Comparison of ENCODE assay signal across 9 cellular contexts in the genomic region with DNA sequence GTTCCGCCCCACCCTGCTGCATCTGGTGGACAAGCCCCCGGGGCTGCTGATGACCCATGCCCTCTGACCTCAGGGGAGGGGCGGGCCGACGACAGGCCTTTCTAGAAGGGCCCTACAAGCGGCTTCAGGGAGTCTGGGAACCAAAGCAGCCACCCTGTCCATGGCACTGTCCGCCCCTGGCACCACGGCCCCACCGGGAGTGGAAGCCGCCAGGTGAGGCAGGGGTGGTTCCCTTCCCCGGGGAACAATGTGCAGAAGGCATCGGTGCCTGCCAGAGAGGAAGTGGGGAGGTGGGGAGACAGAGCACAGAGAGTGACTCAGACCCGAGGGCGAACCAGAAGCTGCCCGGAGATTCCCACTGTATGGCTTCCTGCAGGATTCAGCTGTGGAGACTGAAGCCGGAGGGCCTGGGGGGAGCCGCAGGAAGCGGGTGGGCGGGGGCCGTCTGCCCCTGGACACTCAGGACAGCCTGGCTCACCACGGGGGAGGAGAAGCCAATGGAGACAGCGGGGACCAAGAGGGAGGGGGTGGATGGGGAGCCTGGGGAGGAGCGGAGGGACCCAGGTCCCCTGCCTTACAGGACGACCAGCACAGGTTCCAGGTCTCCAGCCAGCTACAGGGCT.
A peak's percentile ranks its signal among the peaks of the same experiment; 100 is the strongest.
DNase-seq lines count a peak whose midpoint lies in the region; ATAC-seq, FAIRE-seq and TF ChIP-seq lines count a peak whose summit lies in the region.
"Had no signal": no experiment of that assay in that cellular context is flagged by ENCODE, and none has a peak within 500 bp of the region (broad histone marks: within the 10 kb centered on the region; RNA-seq: fewer than 3 reads in every experiment).

No MANE protein-coding gene starts in this region.

- FAIRE-seq in kidney (lab: Jason Lieb, UNC) (no peak), urothelium cell line (lab: Jason Lieb, UNC) (no peak)

- TF ChIP-seq CTCF in kidney (IDR thresholded peaks at IDR 0.05; ENCODE audit: borderline replicate concordance, extremely low read depth, insufficient read depth): no peak

- peaks cover 3% of the 10 kb centered on the region; the same call in 1 of the 2 replicates for H3K27me3 ChIP-seq in HAP-1 (ENCODE audit: low read depth)

- H3K9me3 ChIP-seq in kidney (ENCODE audit: control insufficient read depth in 1 of 2, low read length in 2 of 2): no peaks in the 10 kb centered on the region
- no peaks in the 10 kb centered on the region for H3K9me3 ChIP-seq in HAP-1
- H3K9me3 ChIP-seq: psoas muscle had no signal

- no peak overlapping the region for H3K27ac ChIP-seq in kidney (ENCODE audit: low read depth in 2 of 2, low read length in 2 of 2)
- H3K27ac ChIP-seq: psoas muscle had no signal

- H3K4me3 ChIP-seq in kidney (ENCODE audit: low read length in 2 of 2) (no peak overlapping the region), HAP-1 (no peak overlapping the region)

- in situ Hi-C loops in HAP-1 (cut with MboI; ENCODE audit: low sequenced_read_pairs): loop anchor here (5.0 to 25.0 kb wide), 3 partner anchors 472 to 769 kb away; a partner anchor contains a TSS

- peaks cover 0 to 8% of the 10 kb centered on the region in 2 donors for H3K4me1 ChIP-seq in kidney (ENCODE audit: control insufficient read depth in 1 of 2, insufficient read depth in 1 of 2, low read depth in 1 of 2, low read length in 2 of 2)
- no peaks in the 10 kb centered on the region; the same call in 1 of the 2 replicates for H3K4me1 ChIP-seq in HAP-1

- no peak overlapping the region for H3K9ac ChIP-seq in kidney (ENCODE audit: low read length in 2 of 2)

- DNase-seq in left cardiac atrium (peak; percentile 22), left ventricle myocardium superior (no peak), amniotic stem cell (lab: John Stamatoyannopoulos, UW) (peak; percentile 7), kidney (peak; percentile 67), urothelium cell line (ENCODE audit: low spot score) (peak; percentile 82), SKM-1 (lab: John Stamatoyannopoulos, UW; ENCODE audit: unreplicated experiment) (no peak), HAP-1 (ENCODE audit: low spot score in 2 of 2) (no peak)

- intact Hi-C loops in left cardiac atrium (cut with DNase I) (loop anchor here (10.0 kb wide), 4 partner anchors 442 to 932 kb away; a partner anchor contains a TSS), left ventricle myocardium superior (cut with micrococcal nuclease) (no loop called here), kidney (cut with DNase I) (no loop called here)

- H3K36me3 ChIP-seq in kidney (ENCODE audit: control insufficient read depth in 1 of 2, insufficient read depth in 2 of 2, low read length in 2 of 2) (no peaks in the 10 kb centered on the region), HAP-1 (replicated peaks) (no peaks in the 10 kb centered on the region)

- ATAC-seq in left cardiac atrium: peak in 1 of 2 donors; percentile 73
- ATAC-seq in left ventricle myocardium superior: no peak
- ATAC-seq in HG02623 (IDR thresholded peaks at IDR 0.05; ENCODE audit: unreplicated experiment): no peak

Comparison
In these comparisons a context has a peak if more than half of its experiments do, and no peak if none do; other contexts are left out.
1. DNase-seq: peak in left cardiac atrium (single experiment), amniotic stem cell (single experiment), kidney (single experiment) and urothelium cell line (single experiment); none in left ventricle myocardium superior (single experiment), SKM-1 (single experiment) and HAP-1 (0 of 2).
2. intact Hi-C loops: an anchor here in left cardiac atrium (10.0 kb wide); none called in left ventricle myocardium superior and kidney.